In genomic region chr2:85660725-85661124, GRCh38 we compare ENCODE assay signal across 16 cellular contexts. TPM values are rescaled to one million over a fixed set of nuclear protein-coding genes. Genes with fewer than 3 reads are reported as not detected.
DNase-seq lines count a peak whose midpoint lies in the region; ATAC-seq and TF ChIP-seq lines count a peak whose summit lies in the region.
"Had no signal": no experiment of that assay in that cellular context is flagged by ENCODE, and none has a peak within 500 bp of the region (broad histone marks: within the 10 kb centered on the region; RNA-seq: fewer than 3 reads in every experiment).

No MANE protein-coding gene starts in this region.

- CTCF ChIA-PET in WTC11 (lab: Charles Lee): interaction anchor here (1.3 to 3.4 kb wide), 4 partner anchors 12 to 229 kb away, joined by 3 to 19 read pairs (median 6); no protein-coding TSS in a partner anchor

- DNase-seq in left ventricle myocardium inferior (no peak), left ventricle myocardium superior (no peak), esophagus muscularis mucosa (ENCODE audit: extremely low spot score) (no peak), lung (ENCODE audit: low spot score) (peak; percentile 52), GDM1 (lab: John Stamatoyannopoulos, UW) (no peak), WTC11 (ENCODE audit: low spot score) (no peak), HFFc6 (no peak)
- DNase-seq: ACHN; CD4-positive, CD25-positive, alpha-beta regulatory T cell; DMS53 had no signal

- H3K4me1 Mint-ChIP-seq in WTC11 (no peaks in the 10 kb centered on the region), HFFc6 (ENCODE audit: low read depth) (peaks cover 40% of the 10 kb centered on the region)
- H3K4me1 Mint-ChIP-seq: GM23338, IgD-negative memory B cell had no signal

- intact Hi-C loops in left ventricle myocardium inferior (cut with micrococcal nuclease): no loop called here
- intact Hi-C loops in left ventricle myocardium superior (cut with micrococcal nuclease): no loop called here
- intact Hi-C loops in esophagus muscularis mucosa (cut with DNase I): no loop called here

- H3K4me3 ChIP-seq in left ventricle myocardium inferior (no peak overlapping the region), esophagus muscularis mucosa (no peak overlapping the region), lung (no peak overlapping the region)
- H3K4me3 ChIP-seq: BLaER1 treated with 17β-estradiol and CSF1 and Interleukin-3, amounts not matched to agents 10 nM and 100 nM; GM23338 had no signal

- POLR2A ChIA-PET in WTC11 (lab: Charles Lee): no interaction called here

- H3K36me3 Mint-ChIP-seq in WTC11: no peaks in the 10 kb centered on the region
- peaks cover 12% of the 10 kb centered on the region for H3K36me3 Mint-ChIP-seq in HFFc6 (ENCODE audit: low read depth)

- no peaks in the 10 kb centered on the region for H3K27me3 ChIP-seq in left ventricle myocardium inferior (ENCODE audit: low read depth)
- no peaks in the 10 kb centered on the region for H3K27me3 ChIP-seq in esophagus muscularis mucosa
- H3K27me3 ChIP-seq in lung (ENCODE audit: control insufficient read depth, insufficient read depth): no peaks in the 10 kb centered on the region
- H3K27me3 ChIP-seq: BLaER1 treated with 17β-estradiol and CSF1 and Interleukin-3, amounts not matched to agents 10 nM and 100 nM had no signal

- no peaks in the 10 kb centered on the region for H3K27me3 Mint-ChIP-seq in WTC11 (ENCODE audit: low read depth)
- peaks cover 2% of the 10 kb centered on the region; the same call in 1 of the 2 replicates for H3K27me3 Mint-ChIP-seq in HFFc6 (ENCODE audit: insufficient read depth)
- H3K27me3 Mint-ChIP-seq: CD4-positive, CD25-positive, alpha-beta regulatory T cell; IgD-negative memory B cell had no signal

- H3K36me3 ChIP-seq in left ventricle myocardium inferior: peaks cover 7% of the 10 kb centered on the region
- peaks cover 0 to 38% (median 15%) of the 10 kb centered on the region in 4 donors for H3K36me3 ChIP-seq in esophagus muscularis mucosa
- H3K36me3 ChIP-seq in lung (ENCODE audit: control insufficient read depth in 2 of 2, insufficient read depth in 2 of 2, low read length in 2 of 2): peaks cover 0 to 19% of the 10 kb centered on the region in 2 donors

- H3K27ac ChIP-seq in left ventricle myocardium inferior (replicated peaks): peak overlapping the region; percentile 75
- H3K27ac ChIP-seq in esophagus muscularis mucosa (replicated peaks in 1 of 4): peak overlapping the region; percentile 28 to 67 (median 60)
- H3K27ac ChIP-seq in lung (ENCODE audit: low read depth in 1 of 2, low read length in 1 of 2): peak overlapping the region in 1 of 2 donors; percentile 89
- H3K27ac ChIP-seq: BLaER1 treated with 17β-estradiol and CSF1 and Interleukin-3, amounts not matched to agents 10 nM and 100 nM had no signal

- H3K4me3 Mint-ChIP-seq in WTC11 (no peak overlapping the region), HFFc6 (no peak overlapping the region)
- H3K4me3 Mint-ChIP-seq: GM23338, IgD-negative memory B cell had no signal

- ATAC-seq in left ventricle myocardium superior: no peak
- ATAC-seq in lung (ENCODE audit: insufficient read depth, low FRiP score): no peak
- no peak for ATAC-seq in WTC11
- ATAC-seq: GM23338 had no signal

- H3K9me3 ChIP-seq in left ventricle myocardium inferior (replicated peaks) (no peaks in the 10 kb centered on the region), esophagus muscularis mucosa (no peaks in the 10 kb centered on the region), lung (ENCODE audit: control insufficient read depth in 2 of 2, insufficient read depth in 1 of 2, low read length in 1 of 2) (no peaks in the 10 kb centered on the region)
- H3K9me3 ChIP-seq: BLaER1 treated with 17β-estradiol and CSF1 and Interleukin-3, amounts not matched to agents 10 nM and 100 nM had no signal

- H3K9me3 Mint-ChIP-seq in WTC11: no peaks in the 10 kb centered on the region
- H3K9me3 Mint-ChIP-seq in HFFc6: no peaks in the 10 kb centered on the region
- H3K9me3 Mint-ChIP-seq: CD4-positive, CD25-positive, alpha-beta regulatory T cell; GM23338; IgD-negative memory B cell had no signal

- H3K4me1 ChIP-seq in left ventricle myocardium inferior (peaks cover 38% of the 10 kb centered on the region), esophagus muscularis mucosa (peaks cover 21 to 31% (median 26%) of the 10 kb centered on the region in 4 donors), lung (ENCODE audit: control insufficient read depth in 2 of 2, insufficient read depth in 2 of 2, low read length in 2 of 2) (peaks cover 0 to 17% of the 10 kb centered on the region in 2 donors)

- no peak for TF ChIP-seq CTCF in left ventricle myocardium inferior (IDR thresholded peaks at IDR 0.05; ENCODE audit: borderline replicate concordance)
- no peak for TF ChIP-seq CTCF in esophagus muscularis mucosa (IDR thresholded peaks at IDR 0.05)
- TF ChIP-seq CTCF in lung (IDR thresholded peaks at IDR 0.05; ENCODE audit: control extremely low read depth, extremely low read depth): no peak
- TF ChIP-seq CTCF in WTC11 (IDR thresholded peaks at IDR 0.05): no peak
- TF ChIP-seq CTCF in HFFc6 (IDR thresholded peaks at IDR 0.05): no peak

- H3K27ac Mint-ChIP-seq in WTC11 (no peak overlapping the region), HFFc6 (no peak overlapping the region)
- H3K27ac Mint-ChIP-seq: CD4-positive, CD25-positive, alpha-beta regulatory T cell; GM23338; IgD-negative memory B cell had no signal

- 83% methylated on average over 7 of the region's 7 CpGs for WGBS in esophagus muscularis mucosa
- WGBS in lung, 2 donors: 66 to 80% methylated on average over 7 of the region's 7 CpGs

- TF ChIP-seq POLR2A in esophagus muscularis mucosa (IDR thresholded peaks at IDR 0.05; ENCODE audit: low read depth): no peak

- no peak for TF ChIP-seq EP300 in esophagus muscularis mucosa (IDR thresholded peaks at IDR 0.05)

TF ChIP-seq in WTC11, 78 proteins besides CTCF, POLR2A, EP300 and RAD21:
- no peak for TF ChIP-seq ERG (CRISPR knock-in tag; IDR thresholded peaks at IDR 0.05)
- no peak for TF ChIP-seq CDX4 (CRISPR knock-in tag; IDR thresholded peaks at IDR 0.05; ENCODE audit: borderline replicate concordance)
TF ChIP-seq in WTC11: peak in this region for 0.

RNA-seq across cellular contexts. Expression of gene SFTPB, which starts 7.3 kb away (rescaled TPM):
- not detected for total RNA-seq in left ventricle myocardium inferior
- total RNA-seq in left ventricle myocardium superior: 0.50 TPM
- 100 to 1,000 TPM in 1 of 4 donors, 10 to 100 TPM in 2, not detected in 1; 25.3 to 119 (median 26.6) TPM for total RNA-seq in esophagus muscularis mucosa
- over 10,000 TPM in 1 of 2 donors, 1,000 to 10,000 TPM in 1; 6,615 to 19,115 TPM for total RNA-seq in lung
- over 10,000 TPM; 12,892 to 14,488 TPM for polyA plus RNA-seq in lung
- 7.6 to 10.7 TPM (median 9.0 TPM) in 3 replicates for total RNA-seq in WTC11 (2021)
- not detected for total RNA-seq in HFFc6 (2021; fragmentation: NEBNext Ultra II Directional; extraction: Animal tissue kit (Norgen Biotek cat#: 25700))
- total RNA-seq: A172; CD4-positive, CD25-positive, alpha-beta regulatory T cell; GM23338; H7; HT-29 had no signal
- polyA plus RNA-seq: CD4-positive, CD25-positive, alpha-beta regulatory T cell; IgD-negative memory B cell had no signal

RNA-seq across cellular contexts. Expression of gene GNLY, which starts 33.4 kb away (rescaled TPM):
- total RNA-seq in left ventricle myocardium inferior: 1.5 TPM
- 2.3 TPM for total RNA-seq in left ventricle myocardium superior
- 1 to 10 TPM in 3 of 4 donors, under 1 TPM in 1; 0.84 to 3.5 (median 2.0) TPM for total RNA-seq in esophagus muscularis mucosa
- total RNA-seq in lung: 10 to 100 TPM in 1 of 2 donors, not detected in 1; 12.1 TPM
- polyA plus RNA-seq in lung: 10 to 100 TPM in 1 of 2 donors, 1 to 10 TPM in 1; 9.0 to 13.6 TPM
- total RNA-seq in WTC11 (2021): 0.44 TPM in 1 of 3 replicates, not detected in the others
- total RNA-seq in HFFc6 (2021; fragmentation: NEBNext Ultra II Directional; extraction: Animal tissue kit (Norgen Biotek cat#: 25700)): not detected
- total RNA-seq: A172, GM23338, H7, HT-29 had no signal
- polyA plus RNA-seq: GM23338 had no signal

RNA-seq across cellular contexts. Expression of gene USP39, which starts 44.7 kb away (rescaled TPM):
- total RNA-seq in left ventricle myocardium inferior (32.1 TPM), left ventricle myocardium superior (30.0 TPM), esophagus muscularis mucosa (10 to 100 TPM; 50.2 to 62.7 (median 60.6) TPM), lung (10 to 100 TPM; 40.9 to 42.9 TPM), WTC11 (2021) (72.4 to 81.6 TPM (median 75.4 TPM) in 3 replicates)
- polyA plus RNA-seq in lung: 10 to 100 TPM; 29.9 to 42.1 TPM
- 10 to 100 TPM; 44.1 to 49.2 (median 47.4) TPM for total RNA-seq in HFFc6 (2021; fragmentation: NEBNext Ultra II Directional; extraction: Animal tissue kit (Norgen Biotek cat#: 25700))

RNA-seq across cellular contexts. Expression of gene C2orf68, which starts 48.9 kb away (rescaled TPM):
- total RNA-seq in left ventricle myocardium inferior: 25.1 TPM
- 29.2 TPM for total RNA-seq in left ventricle myocardium superior
- total RNA-seq in esophagus muscularis mucosa: 10 to 100 TPM in 3 of 4 donors, 1 to 10 TPM in 1; 9.1 to 25.7 (median 16.7) TPM
- total RNA-seq in lung: 10 to 100 TPM; 38.4 to 43.0 TPM
- polyA plus RNA-seq in lung: 10 to 100 TPM; 23.2 to 51.9 TPM
- total RNA-seq in WTC11 (2021): 63.8 to 69.6 TPM (median 65.0 TPM) in 3 replicates
- 10 to 100 TPM; 13.7 to 17.6 (median 16.0) TPM for total RNA-seq in HFFc6 (2021; fragmentation: NEBNext Ultra II Directional; extraction: Animal tissue kit (Norgen Biotek cat#: 25700))

RNA-seq across cellular contexts. Expression of gene TMEM150A, which starts 58.2 kb away (rescaled TPM):
- total RNA-seq in left ventricle myocardium inferior: 10.1 TPM
- 14.9 TPM for total RNA-seq in left ventricle myocardium superior
- 10 to 100 TPM; 22.9 to 36.7 (median 27.5) TPM for total RNA-seq in esophagus muscularis mucosa
- 10 to 100 TPM; 10.2 to 29.0 TPM for total RNA-seq in lung
- polyA plus RNA-seq in lung: 10 to 100 TPM; 34.5 to 48.6 TPM
- 20.9 to 23.1 TPM (median 21.6 TPM) in 3 replicates for total RNA-seq in WTC11 (2021)
- 10 to 100 TPM; 10.3 to 20.4 (median 12.7) TPM for total RNA-seq in HFFc6 (2021; fragmentation: NEBNext Ultra II Directional; extraction: Animal tissue kit (Norgen Biotek cat#: 25700))

Comparison
In these comparisons a context has a peak if more than half of its experiments do, and no peak if none do; other contexts are left out.
1. RNA of gene SFTPB, which starts 7.3 kb away (total RNA-seq): 6,615 to 19,115 TPM in lung; 25.3 to 119 TPM in esophagus muscularis mucosa, 7.6 to 10.7 TPM in WTC11, 0.50 TPM in left ventricle myocardium superior (single experiment), not detected in left ventricle myocardium inferior (single experiment) and not detected in HFFc6; every median in the first group is over 10 times any median in the second.